Comparison of ENCODE assay signal across 8 cellular contexts in genomic region chr14:60721331-60722162, GRCh38. TPM values are rescaled to one million over a fixed set of nuclear protein-coding genes. Genes with fewer than 3 reads are reported as not detected.
DNase-seq lines count a peak whose midpoint lies in the region; ATAC-seq and TF ChIP-seq lines count a peak whose summit lies in the region.

No MANE protein-coding gene starts in this region.

- peak overlapping the region; percentile 88 for H3K4me3 Mint-ChIP-seq in activated naive CD8-positive, alpha-beta T cell

- H3K4me1 Mint-ChIP-seq in activated naive CD8-positive, alpha-beta T cell (ENCODE audit: low read depth): peaks cover 18% of the 10 kb centered on the region

- H3K36me3 ChIP-seq in A673 (ENCODE audit: insufficient read depth, low read length, poor library complexity, severe bottlenecking): peaks cover 16% of the 10 kb centered on the region
- H3K36me3 ChIP-seq in Panc1 (ENCODE audit: control insufficient read depth, insufficient read depth, low read length): peaks cover 19% of the 10 kb centered on the region
- no peaks in the 10 kb centered on the region for H3K36me3 ChIP-seq in heart left ventricle
- peaks cover 0 to 38% of the 10 kb centered on the region in 2 donors for H3K36me3 ChIP-seq in psoas muscle (ENCODE audit: insufficient read depth in 1 of 2, low read depth in 1 of 2)

- 6 to 19% (median 7%) methylated on average over 46 to 74 of the region's 74 CpGs for WGBS in heart left ventricle, 4 donors
- WGBS in psoas muscle, 3 donors: 1 to 2% (median 2%) methylated on average over 56 to 74 of the region's 74 CpGs

- peaks cover 32% of the 10 kb centered on the region for H3K27me3 Mint-ChIP-seq in activated naive CD8-positive, alpha-beta T cell

- in situ Hi-C loops in GM13977 (cut with MboI; ENCODE audit: low pct_unique_long_range_greater_than_20kb, low sequenced_read_pairs, unreplicated experiment) (no loop called here), Panc1 (cut with HindIII; ENCODE audit: low pct_unique_long_range_greater_than_20kb, low sequenced_read_pairs) (no loop called here)

- intact Hi-C loops in A673 (cut with micrococcal nuclease; ENCODE audit: unreplicated experiment) (loop anchor here (2.0 to 5.0 kb wide), 3 partner anchors 73 to 531 kb away; partner anchors contain the start of gene SIX1), Panc1 (cut with micrococcal nuclease; ENCODE audit: unreplicated experiment) (loop anchor here (5.0 to 10.0 kb wide), 2 partner anchors 74 to 303 kb away; partner anchors contain the start of gene SIX1), heart left ventricle (cut with DNase I) (no loop called here), psoas muscle (cut with DNase I) (loop anchor here (2.0 to 10.0 kb wide), 7 partner anchors 64 to 533 kb away; no protein-coding TSS in a partner anchor)

- H3K9me3 Mint-ChIP-seq in activated naive CD8-positive, alpha-beta T cell (ENCODE audit: low read depth): no peaks in the 10 kb centered on the region

- H3K4me1 ChIP-seq in A673 (ENCODE audit: insufficient read depth, low read length, poor library complexity, severe bottlenecking) (peaks cover 9% of the 10 kb centered on the region), Panc1 (ENCODE audit: control insufficient read depth, insufficient read depth, low read length) (peaks cover 11% of the 10 kb centered on the region), heart left ventricle (peaks cover 0 to 36% (median 12%) of the 10 kb centered on the region in 12 donors), psoas muscle (peaks cover 30% of the 10 kb centered on the region)

- BruUV-seq in A673 (replicated peaks; lab: Mats Ljungman, UMichigan) (no TSS peak), Panc1 (replicated peaks; lab: Mats Ljungman, UMichigan) (no TSS peak)

- DNase-seq in A673 (ENCODE audit: low spot score): peak; percentile 76
- DNase-seq in GM13977 (ENCODE audit: low spot score): peak; percentile 65
- DNase-seq in Panc1 (ENCODE audit: low read depth, low spot score): no peak
- peak in 4 of 5 donors; percentile 6 to 64 (median 34) for DNase-seq in heart left ventricle
- peak; percentile 67 to 87 for DNase-seq in psoas muscle
- no peak for DNase-seq in globus pallidus (ENCODE audit: low spot score)

- CTCF ChIA-PET in A673 (lab: Charles Lee): interaction anchor here (0.6 to 0.7 kb wide), 2 partner anchors 116 to 186 kb away, joined by 8 to 10 read pairs; no protein-coding TSS in a partner anchor
- CTCF ChIA-PET in Panc1 (lab: Charles Lee): no interaction called here

- ATAC-seq in Panc1 (peak; percentile 65), heart left ventricle (peak in 3 of 4 donors; percentile 44 to 61 (median 46)), psoas muscle (peak; percentile 61 to 72 (median 70)), GM18868 (IDR thresholded peaks at IDR 0.05; ENCODE audit: unreplicated experiment) (no peak)

- no peak for TF ChIP-seq POLR2A in heart left ventricle (IDR thresholded peaks at IDR 0.05)

- H3K4me3 ChIP-seq in A673 (ENCODE audit: low read depth, low read length, poor library complexity, severe bottlenecking) (peak overlapping the region; percentile 84), Panc1 (ENCODE audit: low read depth in 2 of 2, low read length in 2 of 2) (peak overlapping the region; percentile 79 to 80), heart left ventricle (peak overlapping the region; percentile 32 to 91 (median 68)), psoas muscle (peak overlapping the region; percentile 96)

- H3K27me3 ChIP-seq in A673 (replicated peaks; ENCODE audit: insufficient read depth, low read depth, low read length, poor library complexity) (no peaks in the 10 kb centered on the region), Panc1 (ENCODE audit: control insufficient read depth, insufficient read depth, low read length) (no peaks in the 10 kb centered on the region), heart left ventricle (peaks cover 0 to 85% (median 9%) of the 10 kb centered on the region in 9 donors), psoas muscle (ENCODE audit: insufficient read depth in 3 of 3, low read length in 2 of 3) (no peaks in the 10 kb centered on the region)

- peak overlapping the region; percentile 79 for H3K27ac ChIP-seq in A673 (ENCODE audit: low read depth, low read length, poor library complexity, severe bottlenecking)
- H3K27ac ChIP-seq in Panc1 (ENCODE audit: low read length): peak overlapping the region; percentile 71
- no peak overlapping the region for H3K27ac ChIP-seq in heart left ventricle
- peak overlapping the region; percentile 97 for H3K27ac ChIP-seq in psoas muscle

- TF ChIP-seq CTCF in A673 (conservative IDR thresholded peaks at IDR 0.05; ENCODE audit: low read depth, low read length) (peak; percentile 51), GM13977 (IDR thresholded peaks at IDR 0.05; ENCODE audit: extremely low read depth, insufficient read depth, missing control alignments) (peak; percentile 46), Panc1 (IDR thresholded peaks at IDR 0.05) (peak; percentile 73), heart left ventricle (IDR thresholded peaks at IDR 0.05) (peak in 7 of 12 donors; percentile 21 to 50 (median 35)), psoas muscle (IDR thresholded peaks at IDR 0.05) (peak; percentile 47)

- POLR2A ChIA-PET in A673 (lab: Charles Lee; ENCODE audit: low non-redundant PET): no interaction called here
- POLR2A ChIA-PET in Panc1 (lab: Charles Lee): no interaction called here

- H3K36me3 Mint-ChIP-seq in activated naive CD8-positive, alpha-beta T cell: no peaks in the 10 kb centered on the region

- no peak overlapping the region for H3K27ac Mint-ChIP-seq in activated naive CD8-positive, alpha-beta T cell

- H3K9me3 ChIP-seq in A673 (ENCODE audit: low read depth, low read length, poor library complexity, severe bottlenecking) (no peaks in the 10 kb centered on the region), Panc1 (ENCODE audit: control insufficient read depth, insufficient read depth, low read depth, low read length) (no peaks in the 10 kb centered on the region), heart left ventricle (no peaks in the 10 kb centered on the region), psoas muscle (no peaks in the 10 kb centered on the region)

RNA-seq across cellular contexts. Expression of gene SIX4, which starts 2.6 kb away (rescaled TPM):
- total RNA-seq in A673 (2021): 13.6 and 16.0 TPM in 2 replicates
- total RNA-seq in Panc1 (2021; ENCODE audit: unreplicated experiment): 17.3 TPM
- polyA plus RNA-seq in Panc1 (2012; ENCODE audit: insufficient read length): 5.6 TPM
- total RNA-seq in heart left ventricle: 1 to 10 TPM in 6 of 9 donors, under 1 TPM in 3; 0.64 to 2.9 (median 1.4) TPM
- polyA plus RNA-seq in heart left ventricle: under 1 TPM; 0.27 to 0.32 TPM
- 10 to 100 TPM; 24.8 to 44.8 (median 33.2) TPM for total RNA-seq in psoas muscle
- polyA plus RNA-seq in psoas muscle: 10 to 100 TPM in 2 of 3 donors, under 1 TPM in 1; 0.85 to 26.1 (median 13.9) TPM

RNA-seq across cellular contexts. Expression of gene MNAT1, which starts 13.0 kb away (rescaled TPM):
- total RNA-seq in A673 (2021) (70.9 and 79.6 TPM in 2 replicates), Panc1 (2021; ENCODE audit: unreplicated experiment) (29.4 TPM), heart left ventricle (10 to 100 TPM; 21.4 to 32.6 (median 27.0) TPM), psoas muscle (10 to 100 TPM; 54.5 to 74.3 (median 57.2) TPM)
- polyA plus RNA-seq in Panc1 (2012; ENCODE audit: insufficient read length): 22.9 TPM
- polyA plus RNA-seq in heart left ventricle (10 to 100 TPM; 18.9 to 24.3 TPM), psoas muscle (10 to 100 TPM; 24.0 to 62.8 (median 62.2) TPM)

Comparison
In these comparisons a context has a peak if more than half of its experiments do, and no peak if none do; other contexts are left out.
1. DNase-seq: peak in A673 (single experiment), GM13977 (single experiment), heart left ventricle (4 of 5) and psoas muscle (2 of 2); none in Panc1 (single experiment) and globus pallidus (single experiment).
2. H3K27ac ChIP-seq: peak in A673 (single experiment), Panc1 (single experiment) and psoas muscle (single experiment); none in heart left ventricle (0 of 12).
3. intact Hi-C loops: an anchor here in A673 (2.0 to 5.0 kb wide), Panc1 (5.0 to 10.0 kb wide) and psoas muscle (2.0 to 10.0 kb wide); none called in heart left ventricle.
4. Peak in every context shown above with its lines, with median percentiles within 50 percentile points of each other: H3K4me3 ChIP-seq and CTCF ChIP-seq.